8 cellular contexts compared by ENCODE assay signal in the genomic region with DNA sequence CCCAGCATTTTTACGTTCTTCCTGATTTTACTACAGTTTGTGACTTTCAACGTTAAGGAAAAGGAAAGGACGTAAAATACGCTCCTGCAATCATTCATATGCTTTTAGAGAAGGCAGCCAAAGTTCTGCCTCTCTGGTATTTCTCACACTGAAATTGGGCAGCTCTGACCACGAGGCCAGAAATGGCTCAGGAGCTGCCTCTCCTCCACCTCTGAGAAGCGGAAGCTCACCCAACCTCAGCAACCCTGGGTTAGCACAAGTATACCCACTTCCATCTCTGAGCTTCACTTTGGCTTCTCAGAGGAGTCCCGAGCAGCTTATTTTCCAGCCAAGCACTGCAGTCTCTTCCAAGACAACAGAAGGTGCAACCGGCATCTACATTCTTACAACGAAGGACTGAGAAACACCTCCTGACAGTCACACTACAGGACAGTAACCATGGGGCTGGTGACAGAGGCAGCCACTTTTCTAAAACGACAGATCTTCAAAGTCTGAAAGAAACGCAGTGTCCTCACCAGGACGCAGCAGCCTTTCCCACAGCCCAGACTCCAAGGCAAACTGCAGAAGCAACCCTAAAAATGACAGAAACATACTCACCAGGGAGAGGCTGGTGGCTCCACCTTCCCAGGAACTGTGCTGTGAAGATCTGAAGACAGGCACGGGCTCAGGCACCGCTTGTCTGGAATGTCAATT.
DNase-seq lines count a peak whose midpoint lies in the region; ATAC-seq and TF ChIP-seq lines count a peak whose summit lies in the region.
"Not testable (repeated sequence)": the region's sequence is repeated elsewhere in the genome, so short reads cannot be mapped to it uniquely, and the experiment has no call there.

No MANE protein-coding gene starts in this region.

- H3K27me3 Mint-ChIP-seq in WTC11 (ENCODE audit: low read depth); natural killer cell treated with Interleukin-12 subunit alpha and Interleukin-12 subunit beta and Interleukin-15 and Interleukin-18, amount 100 ng/mL, for 72 hours: not testable (repeated sequence)

- H3K9ac ChIP-seq in DND-41 (ENCODE audit: low read depth, low read length) (peak overlapping the region; percentile 64), GM23248 (peak overlapping the region; percentile 88)

- H4K20me1 ChIP-seq in DND-41 (ENCODE audit: insufficient read depth, low read length); GM23248 (ENCODE audit: insufficient read depth): not testable (repeated sequence)

- H3K4me1 Mint-ChIP-seq in WTC11: not testable (repeated sequence)
- peaks cover 15 to 16% of the 10 kb centered on the region in 2 donors for H3K4me1 Mint-ChIP-seq in natural killer cell treated with Interleukin-12 subunit alpha and Interleukin-12 subunit beta and Interleukin-15 and Interleukin-18, amount 100 ng/mL, for 72 hours (ENCODE audit: low read depth in 2 of 2)

- not testable (repeated sequence) for H3K4me3 Mint-ChIP-seq in WTC11
- H3K4me3 Mint-ChIP-seq in natural killer cell treated with Interleukin-12 subunit alpha and Interleukin-12 subunit beta and Interleukin-15 and Interleukin-18, amount 100 ng/mL, for 72 hours: peak overlapping the region; percentile 79

- not testable (repeated sequence) for TF ChIP-seq CTCF in DND-41 (IDR thresholded peaks at IDR 0.05; ENCODE audit: borderline replicate concordance, extremely low read depth, low read length, poor library complexity, severe bottlenecking); HL-60 (IDR thresholded peaks at IDR 0.05; ENCODE audit: insufficient read depth, low read length); WTC11 (IDR thresholded peaks at IDR 0.05); body of pancreas (IDR thresholded peaks at IDR 0.05); thoracic aorta (IDR thresholded peaks at IDR 0.05)

- H3K4me1 ChIP-seq in DND-41 (ENCODE audit: insufficient read depth, low read length) (peaks cover 28% of the 10 kb centered on the region), GM23248 (ENCODE audit: insufficient read depth) (peaks cover 38% of the 10 kb centered on the region), thoracic aorta (ENCODE audit: control insufficient read depth in 1 of 2, low read depth in 2 of 2) (peaks cover 7 to 29% of the 10 kb centered on the region in 2 donors)
- H3K4me1 ChIP-seq in body of pancreas: not testable (repeated sequence)

- not testable (repeated sequence) for H3K36me3 ChIP-seq in DND-41 (ENCODE audit: insufficient read depth, low read length); GM23248 (ENCODE audit: low read depth); body of pancreas (replicated peaks in 1 of 2; ENCODE audit: insufficient read depth in 1 of 2, low read depth in 2 of 2); thoracic aorta

- peaks cover 34% of the 10 kb centered on the region for H3K79me2 ChIP-seq in DND-41 (ENCODE audit: insufficient read depth, low read length)
- H3K79me2 ChIP-seq in GM23248 (ENCODE audit: insufficient read depth): peaks cover 32% of the 10 kb centered on the region

- peak overlapping the region; percentile 49 for H2AFZ ChIP-seq in DND-41 (ENCODE audit: low read depth, low read length)
- not testable (repeated sequence) for H2AFZ ChIP-seq in GM23248

- H3F3A ChIP-seq in GM23248 (ENCODE audit: insufficient read depth): peaks cover 24% of the 10 kb centered on the region

- DNase-seq in DND-41: peak; percentile 69
- not testable (repeated sequence) for DNase-seq in GM23248; WTC11 (ENCODE audit: low spot score); thoracic aorta (ENCODE audit: low spot score)
- DNase-seq in HL-60 (ENCODE audit: low read depth in 1 of 2, low spot score in 1 of 2): peak in 1 of 2 experiments; percentile 77
- DNase-seq in body of pancreas: peak in 3 of 4 donors; percentile 30 to 32 (median 31)
- DNase-seq in cardiac septum (ENCODE audit: low spot score): peak; percentile 83
- peak; percentile 63 for DNase-seq in natural killer cell treated with Interleukin-12 subunit alpha and Interleukin-12 subunit beta and Interleukin-15 and Interleukin-18, amount 100 ng/mL, for 72 hours (ENCODE audit: low spot score)

- H3K9me3 ChIP-seq in DND-41 (ENCODE audit: insufficient read depth, low read length, severe bottlenecking); GM23248 (ENCODE audit: low read depth); body of pancreas; thoracic aorta: not testable (repeated sequence)

- not testable (repeated sequence) for H3K27ac Mint-ChIP-seq in WTC11
- H3K27ac Mint-ChIP-seq in natural killer cell treated with Interleukin-12 subunit alpha and Interleukin-12 subunit beta and Interleukin-15 and Interleukin-18, amount 100 ng/mL, for 72 hours: peak overlapping the region; percentile 81 to 88

- 2 to 6% methylated on average over 7 to 10 of the region's 14 CpGs for WGBS in GM23248 (ENCODE audit: low coverage in 1 of 2, low lambda C conversion rate in 2 of 2, missing lambda C conversion rate in 2 of 2), 2 experiments
- 20 to 25% methylated on average over 9 of the region's 14 CpGs for WGBS in body of pancreas, 2 donors

- not testable (repeated sequence) for H3K27me3 ChIP-seq in DND-41 (ENCODE audit: insufficient read depth, low read length, poor library complexity); GM23248 (replicated peaks; ENCODE audit: insufficient read depth); HL-60 (ENCODE audit: insufficient read depth, poor library complexity, severe bottlenecking); body of pancreas; thoracic aorta (replicated peaks; ENCODE audit: insufficient read depth)

- peak overlapping the region; percentile 33 to 59; a peak in 3 of 4 replicates for H3K4me3 ChIP-seq in DND-41 (ENCODE audit: low read depth in 1 of 2, low read length in 2 of 2)
- H3K4me3 ChIP-seq in GM23248: peak overlapping the region; percentile 80
- H3K4me3 ChIP-seq in HL-60 (replicated peaks; ENCODE audit: insufficient read depth, low read length): peak overlapping the region; percentile 36
- H3K4me3 ChIP-seq in body of pancreas: not testable (repeated sequence)
- H3K4me3 ChIP-seq in thoracic aorta: peak overlapping the region; percentile 70

- intact Hi-C loops in body of pancreas (cut with DNase I); cardiac septum (cut with DNase I): not testable (repeated sequence)

- CTCF ChIA-PET in WTC11 (lab: Charles Lee): not testable (repeated sequence)

- H3K4me2 ChIP-seq in DND-41 (ENCODE audit: insufficient read depth, low read length) (peak overlapping the region; percentile 62), GM23248 (ENCODE audit: unreplicated experiment) (peak overlapping the region; percentile 61)

- POLR2A ChIA-PET in WTC11 (lab: Charles Lee): not testable (repeated sequence)

- not testable (repeated sequence) for TF ChIP-seq POLR2A in body of pancreas (IDR thresholded peaks at IDR 0.05)

- in situ Hi-C loops in GM23248 (cut with MboI): loop anchor here (25.0 kb wide), 1 partner anchor 168 kb away; no protein-coding TSS in a partner anchor

- not testable (repeated sequence) for H3K9me3 Mint-ChIP-seq in WTC11; natural killer cell treated with Interleukin-12 subunit alpha and Interleukin-12 subunit beta and Interleukin-15 and Interleukin-18, amount 100 ng/mL, for 72 hours

- ATAC-seq in DND-41 (ENCODE audit: insufficient read depth, low read depth) (peak; percentile 70), WTC11 (peak; percentile 14), body of pancreas (peak; percentile 60), thoracic aorta (ENCODE audit: insufficient number of reproducible peaks, low FRiP score, low read depth) (peak; percentile 18)
- peak; percentile 65 to 71 for ATAC-seq in natural killer cell treated with Interleukin-12 subunit alpha and Interleukin-12 subunit beta and Interleukin-15 and Interleukin-18, amount 100 ng/mL, for 72 hours

- H3K27ac ChIP-seq in DND-41 (ENCODE audit: low read length) (peak overlapping the region; percentile 85), GM23248 (peak overlapping the region; percentile 93), body of pancreas (peak overlapping the region; percentile 39 to 82 (median 72)), thoracic aorta (peak overlapping the region; percentile 82 to 83)
- H3K27ac ChIP-seq in HL-60 (replicated peaks): not testable (repeated sequence)

- H3K36me3 Mint-ChIP-seq in WTC11; natural killer cell treated with Interleukin-12 subunit alpha and Interleukin-12 subunit beta and Interleukin-15 and Interleukin-18, amount 100 ng/mL, for 72 hours: not testable (repeated sequence)

- not testable (repeated sequence) for H3K9me2 ChIP-seq in GM23248 (ENCODE audit: insufficient read depth)

Comparison
In these comparisons a context has a peak if more than half of its experiments do, and no peak if none do; other contexts are left out.
1. ATAC-seq: peak in every context shown above with its lines; median percentile 70 in DND-41; 68 in natural killer cell treated with Interleukin-12 subunit alpha and Interleukin-12 subunit beta and Interleukin-15 and Interleukin-18, amount 100 ng/mL, for 72 hours; 60 in body of pancreas; 18 in thoracic aorta; 14 in WTC11.